ENCODE assay signal across 19 cellular contexts in the genomic region with DNA sequence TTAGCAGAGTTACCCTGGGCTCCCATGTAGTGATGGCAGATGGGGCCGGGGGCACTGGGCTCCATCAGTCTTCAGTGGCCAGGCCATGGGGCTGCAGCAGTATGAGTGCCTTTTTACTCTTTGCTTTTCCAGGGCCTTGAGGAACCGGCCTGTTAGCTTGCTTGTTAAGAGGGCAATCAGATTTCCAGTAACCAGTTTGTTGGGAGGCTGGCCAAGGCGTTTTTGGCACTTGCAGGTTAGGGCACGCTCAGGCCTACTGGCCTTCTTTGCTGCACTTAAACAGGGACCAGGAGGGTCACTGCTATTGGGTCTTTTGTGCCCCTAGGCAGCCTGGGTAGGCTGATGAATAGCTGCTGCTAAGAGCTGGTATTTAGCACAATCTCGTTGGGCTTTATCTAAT.
A peak's percentile ranks its signal among the peaks of the same experiment; 100 is the strongest.
DNase-seq lines count a peak whose midpoint lies in the region; ATAC-seq and TF ChIP-seq lines count a peak whose summit lies in the region.
"Had no signal": no experiment of that assay in that cellular context is flagged by ENCODE, and none has a peak within 500 bp of the region (broad histone marks: within the 10 kb centered on the region; RNA-seq: fewer than 3 reads in every experiment).

No MANE protein-coding gene starts in this region.

- ATAC-seq in natural killer cell treated with Interleukin-12 subunit alpha and Interleukin-12 subunit beta and Interleukin-15 and Interleukin-18, amount 100 ng/mL, for 72 hours = no peak
- ATAC-seq: A549; CD8-positive, alpha-beta T cell had no signal

- H3K27me3 Mint-ChIP-seq in natural killer cell treated with Interleukin-12 subunit alpha and Interleukin-12 subunit beta and Interleukin-15 and Interleukin-18, amount 100 ng/mL, for 72 hours = peaks cover 0 to 49% of the 10 kb centered on the region in 2 donors
- H3K27me3 Mint-ChIP-seq: B cell; CD4-positive, alpha-beta T cell had no signal

- intact Hi-C loops in prostate gland (cut with DNase I) (no loop called here), lower leg skin (cut with DNase I; ENCODE audit: low total_unique reads) (no loop called here)

- H3K36me3 ChIP-seq in prostate gland = no peaks in the 10 kb centered on the region
- H3K36me3 ChIP-seq: BLaER1 treated with 17β-estradiol and CSF1 and Interleukin-3, amounts not matched to agents 10 nM and 100 nM had no signal

- no peak overlapping the region for H3K27ac Mint-ChIP-seq in natural killer cell treated with Interleukin-12 subunit alpha and Interleukin-12 subunit beta and Interleukin-15 and Interleukin-18, amount 100 ng/mL, for 72 hours
- H3K27ac Mint-ChIP-seq: B cell; CD4-positive, alpha-beta T cell; CD8-positive, alpha-beta T cell had no signal

- WGBS in prostate gland = 43% methylated on average over 3 of the region's 5 CpGs
- 72% methylated on average over 5 of the region's 5 CpGs; no CpG with 5 or more reads in 1 of the 2 donors for WGBS in lower leg skin, 2 donors

- DNase-seq in LNCaP clone FGC (ENCODE audit: low read depth) = peak; percentile 71
- peak; percentile 31 for DNase-seq in epithelial cell of esophagus (ENCODE audit: low read depth)
- peak; percentile 35 for DNase-seq in prostate gland (ENCODE audit: low spot score)
- DNase-seq in lower leg skin (ENCODE audit: low spot score in 2 of 2) = no peak
- no peak for DNase-seq in dedifferentiated amniotic fluid mesenchymal stem cell (ENCODE audit: extremely low spot score)
- no peak for DNase-seq in natural killer cell treated with Interleukin-12 subunit alpha and Interleukin-12 subunit beta and Interleukin-15 and Interleukin-18, amount 100 ng/mL, for 72 hours (ENCODE audit: low spot score)
- DNase-seq: AML-193; Caco-2; Calu3; CD4-positive, alpha-beta T cell; CD8-positive, alpha-beta T cell; DMS79 treated with DMSO at 0.1 percent for 48 hours; GF-D8 had no signal

- no peak for TF ChIP-seq CTCF in LNCaP clone FGC (IDR thresholded peaks at IDR 0.05; ENCODE audit: control insufficient read depth, extremely low read depth, insufficient read depth)
- no peak for TF ChIP-seq CTCF in VCaP (conservative IDR thresholded peaks at IDR 0.05)
- no peak for TF ChIP-seq CTCF in epithelial cell of esophagus (IDR thresholded peaks at IDR 0.05; ENCODE audit: insufficient read depth, low read depth, low read length, missing control alignments)
- no peak for TF ChIP-seq CTCF in prostate gland (IDR thresholded peaks at IDR 0.05)
- TF ChIP-seq CTCF in lower leg skin (IDR thresholded peaks at IDR 0.05) = no peak

- peaks cover 0 to 18% of the 10 kb centered on the region in 2 donors for H3K4me1 Mint-ChIP-seq in natural killer cell treated with Interleukin-12 subunit alpha and Interleukin-12 subunit beta and Interleukin-15 and Interleukin-18, amount 100 ng/mL, for 72 hours (ENCODE audit: low read depth in 2 of 2)
- H3K4me1 Mint-ChIP-seq: B cell had no signal

- no peak overlapping the region for H3K4me3 Mint-ChIP-seq in natural killer cell treated with Interleukin-12 subunit alpha and Interleukin-12 subunit beta and Interleukin-15 and Interleukin-18, amount 100 ng/mL, for 72 hours
- H3K4me3 Mint-ChIP-seq: B cell; CD4-positive, alpha-beta T cell; CD8-positive, alpha-beta T cell had no signal

- no peaks in the 10 kb centered on the region for H3K27me3 ChIP-seq in prostate gland (replicated peaks; ENCODE audit: insufficient read depth)
- H3K27me3 ChIP-seq: BLaER1 treated with 17β-estradiol and CSF1 and Interleukin-3, amounts not matched to agents 10 nM and 100 nM had no signal

- H3K4me3 ChIP-seq in LNCaP clone FGC (ENCODE audit: low read depth, low read length) = no peak overlapping the region
- H3K4me3 ChIP-seq in epithelial cell of esophagus (ENCODE audit: low read length) = no peak overlapping the region
- H3K4me3 ChIP-seq in prostate gland = no peak overlapping the region
- no peak overlapping the region for H3K4me3 ChIP-seq in lower leg skin (ENCODE audit: low read depth, poor library complexity, severe bottlenecking)
- H3K4me3 ChIP-seq: A549; BLaER1 treated with 17β-estradiol and CSF1 and Interleukin-3, amounts not matched to agents 10 nM and 100 nM had no signal

- H3K36me3 Mint-ChIP-seq in natural killer cell treated with Interleukin-12 subunit alpha and Interleukin-12 subunit beta and Interleukin-15 and Interleukin-18, amount 100 ng/mL, for 72 hours = peaks cover 8% of the 10 kb centered on the region
- H3K36me3 Mint-ChIP-seq: CD8-positive, alpha-beta T cell had no signal

- no peaks in the 10 kb centered on the region for H3K9me3 Mint-ChIP-seq in natural killer cell treated with Interleukin-12 subunit alpha and Interleukin-12 subunit beta and Interleukin-15 and Interleukin-18, amount 100 ng/mL, for 72 hours
- H3K9me3 Mint-ChIP-seq: CD4-positive, alpha-beta T cell; CD8-positive, alpha-beta T cell had no signal

- TF ChIP-seq POLR2A in prostate gland (IDR thresholded peaks at IDR 0.05) (no peak), lower leg skin (IDR thresholded peaks at IDR 0.05) (no peak)

- H3K9me3 ChIP-seq in prostate gland = no peaks in the 10 kb centered on the region
- H3K9me3 ChIP-seq: A549; BLaER1 treated with 17β-estradiol and CSF1 and Interleukin-3, amounts not matched to agents 10 nM and 100 nM; Caco-2 had no signal

- 0 out of 2 replicates have a peak overlapping the region, but pooled peaks have one; percentile 11 for H3K27ac ChIP-seq in VCaP
- no peak overlapping the region for H3K27ac ChIP-seq in prostate gland
- H3K27ac ChIP-seq: 22Rv1; A549; BLaER1 treated with 17β-estradiol and CSF1 and Interleukin-3, amounts not matched to agents 10 nM and 100 nM; C4-2B had no signal

- H3K4me1 ChIP-seq in prostate gland (replicated peaks) = no peaks in the 10 kb centered on the region
- H3K4me1 ChIP-seq: A549; BLaER1 treated with 17β-estradiol and CSF1 and Interleukin-3, amounts not matched to agents 10 nM and 100 nM; Caco-2 had no signal

Comparison
In these comparisons a context has a peak if more than half of its experiments do, and no peak if none do; other contexts are left out.
1. DNase-seq: peak in LNCaP clone FGC (single experiment), epithelial cell of esophagus (single experiment) and prostate gland (single experiment); none in lower leg skin (0 of 2), dedifferentiated amniotic fluid mesenchymal stem cell (single experiment) and natural killer cell treated with Interleukin-12 subunit alpha and Interleukin-12 subunit beta and Interleukin-15 and Interleukin-18, amount 100 ng/mL, for 72 hours (single experiment).